ENCODE assay signal across 8 cellular contexts in the genomic region with DNA sequence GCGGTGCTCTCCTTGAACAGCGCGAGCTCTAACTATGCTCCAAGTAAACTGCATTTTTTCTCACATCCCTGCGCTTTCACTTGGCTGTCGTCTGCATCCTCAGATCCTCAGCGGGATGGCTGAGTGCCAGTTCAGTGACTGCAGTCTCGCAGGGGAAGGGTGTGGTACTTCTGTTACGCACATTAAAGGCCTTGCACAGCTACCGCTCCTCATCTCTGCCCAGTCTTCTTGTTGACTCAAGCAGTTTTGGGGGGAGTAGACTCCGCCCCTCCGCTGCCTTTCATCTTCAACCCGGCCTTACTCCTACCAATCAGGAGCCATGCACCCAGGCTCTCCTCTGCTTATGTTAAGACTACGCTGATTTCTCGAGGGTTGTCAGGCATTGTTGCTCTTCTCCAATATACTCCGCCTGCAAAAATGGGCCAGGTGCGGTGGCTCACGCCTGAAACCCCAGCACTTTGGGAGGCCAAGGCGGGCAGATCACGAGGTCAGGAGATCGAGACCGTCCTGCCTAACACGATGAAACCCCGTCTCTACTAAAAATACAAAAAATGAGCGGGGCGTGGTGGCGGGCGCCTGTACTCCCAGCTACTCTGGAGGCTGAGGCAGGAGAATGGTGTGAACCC. TPM values are rescaled to one million over a fixed set of nuclear protein-coding genes. Genes with fewer than 3 reads are reported as not detected.
A peak's percentile ranks its signal among the peaks of the same experiment; 100 is the strongest.
DNase-seq lines count a peak whose midpoint lies in the region; ATAC-seq and TF ChIP-seq lines count a peak whose summit lies in the region.

No MANE protein-coding gene starts in this region.

- CTCF ChIA-PET in CD8-positive, alpha-beta T cell (lab: Charles Lee): interaction anchor here (1.3 to 3.3 kb wide), 4 partner anchors 17 to 75 kb away, joined by 4 to 17 read pairs (median 5); a partner anchor contains a TSS

- no peaks in the 10 kb centered on the region for H3K9me3 ChIP-seq in CD8-positive, alpha-beta T cell (ENCODE audit: low read length)
- H3K9me3 ChIP-seq in psoas muscle (no peaks in the 10 kb centered on the region), vagina (no peaks in the 10 kb centered on the region)

- no peak for TF ChIP-seq POLR2A in vagina (IDR thresholded peaks at IDR 0.05)

- peaks cover 52% of the 10 kb centered on the region for H3K4me1 Mint-ChIP-seq in CD8-positive, alpha-beta T cell (ENCODE audit: low read depth)

- peak; percentile 77 to 98 (median 90) for DNase-seq in CD8-positive, alpha-beta T cell
- DNase-seq in NCI-H460 (ENCODE audit: extremely low read depth, low read depth) (peak; percentile 97), foreskin fibroblast (peak; percentile 24 to 80), psoas muscle (peak; percentile 90 to 93), vagina (ENCODE audit: extremely low spot score in 2 of 2) (peak in 1 of 2 donors; percentile 91), iPS-NIHi11 (ENCODE audit: low spot score) (no peak)
- DNase-seq in activated T-cell treated with anti-CD3 and anti-CD28 coated beads, Interleukin-2, amount 50 U/mL, for 48 hours: peak; percentile 81 to 84

- H3K36me3 ChIP-seq in CD8-positive, alpha-beta T cell (ENCODE audit: insufficient read depth, low read length): peaks cover 22% of the 10 kb centered on the region
- H3K36me3 ChIP-seq in psoas muscle (ENCODE audit: insufficient read depth in 1 of 2, low read depth in 1 of 2) (peaks cover 5 to 48% of the 10 kb centered on the region in 2 donors), vagina (peaks cover 3 to 35% of the 10 kb centered on the region in 2 donors)

- peaks cover 34% of the 10 kb centered on the region for H3K36me3 Mint-ChIP-seq in CD8-positive, alpha-beta T cell

- intact Hi-C loops in CD8-positive, alpha-beta T cell (cut with DNase I, micrococcal nuclease): loop anchor here (1.0 to 2.0 kb wide), 3 partner anchors 10 to 54 kb away; a partner anchor contains a TSS
- intact Hi-C loops in psoas muscle (cut with DNase I) (no loop called here), vagina (cut with DNase I) (loop anchor here (10.0 kb wide), 1 partner anchor 72 kb away; no protein-coding TSS in a partner anchor)

- 61 to 65% (median 64%) methylated on average over 27 of the region's 27 CpGs for WGBS in psoas muscle, 3 donors

- H3K4me3 ChIP-seq in CD8-positive, alpha-beta T cell (ENCODE audit: low read depth, low read length): peak overlapping the region; percentile 40
- H3K4me3 ChIP-seq in foreskin fibroblast (ENCODE audit: low read depth in 1 of 2, low read length in 2 of 2) (no peak overlapping the region), psoas muscle (peak overlapping the region; percentile 40), vagina (no peak overlapping the region)

- POLR2A ChIA-PET in CD8-positive, alpha-beta T cell (lab: Charles Lee): interaction anchor here (0.6 to 3.1 kb wide), 10 partner anchors 10 to 1520 kb away, joined by 3 to 17 read pairs (median 4); a partner anchor contains a TSS

- H3K9me3 Mint-ChIP-seq in CD8-positive, alpha-beta T cell: no peaks in the 10 kb centered on the region

- peak; percentile 82 for ATAC-seq in CD8-positive, alpha-beta T cell
- ATAC-seq in psoas muscle (peak in 1 of 4 donors; percentile 7), GM21360 (IDR thresholded peaks at IDR 0.05; ENCODE audit: unreplicated experiment) (no peak)

- no peak for TF ChIP-seq CTCF in CD8-positive, alpha-beta T cell (IDR thresholded peaks at IDR 0.05)
- TF ChIP-seq CTCF in foreskin fibroblast (IDR thresholded peaks at IDR 0.05; ENCODE audit: low read depth, low read length) (no peak), psoas muscle (IDR thresholded peaks at IDR 0.05) (no peak), vagina (IDR thresholded peaks at IDR 0.05) (no peak)

- H3K27me3 ChIP-seq in CD8-positive, alpha-beta T cell (ENCODE audit: insufficient read depth, low read length): no peaks in the 10 kb centered on the region
- H3K27me3 ChIP-seq in psoas muscle (ENCODE audit: insufficient read depth in 3 of 3, low read length in 2 of 3) (no peaks in the 10 kb centered on the region), vagina (no peaks in the 10 kb centered on the region)

- H3K4me3 Mint-ChIP-seq in CD8-positive, alpha-beta T cell: peak overlapping the region; percentile 71

- H3K27ac Mint-ChIP-seq in CD8-positive, alpha-beta T cell: peak overlapping the region; percentile 98

- H3K27ac ChIP-seq in CD8-positive, alpha-beta T cell (ENCODE audit: low read depth, low read length): peak overlapping the region; percentile 77
- H3K27ac ChIP-seq in psoas muscle (peak overlapping the region; percentile 87), vagina (peak overlapping the region; percentile 98)

- no peaks in the 10 kb centered on the region for H3K27me3 Mint-ChIP-seq in CD8-positive, alpha-beta T cell (ENCODE audit: low read depth)

- H3K4me1 ChIP-seq in CD8-positive, alpha-beta T cell (ENCODE audit: insufficient read depth, low read length): peaks cover 45% of the 10 kb centered on the region
- peaks cover 30% of the 10 kb centered on the region for H3K4me1 ChIP-seq in psoas muscle
- H3K4me1 ChIP-seq in vagina: peaks cover 36% of the 10 kb centered on the region

RNA-seq across cellular contexts. Expression of a gene that starts 10.0 kb away (rescaled TPM):
- 10 to 100 TPM; 69.9 to 71.6 TPM for total RNA-seq in CD8-positive, alpha-beta T cell
- 272 and 301 TPM in 2 replicates for total RNA-seq in NCI-H460 (2014; rRNA removed; shearing (Covaris generic))
- 175 TPM in 2 replicates for polyA plus RNA-seq in NCI-H460 (2014; cell fraction: nucleus; rRNA removed)
- total RNA-seq in psoas muscle: 100 to 1,000 TPM; 409 to 577 (median 500) TPM
- 100 to 1,000 TPM; 619 to 931 (median 653) TPM for polyA plus RNA-seq in psoas muscle
- total RNA-seq in vagina: 149 TPM

RNA-seq across cellular contexts. Expression of a gene that starts 10.3 kb away (rescaled TPM):
- total RNA-seq in CD8-positive, alpha-beta T cell: 10 to 100 TPM; 29.4 to 31.7 TPM
- total RNA-seq in NCI-H460 (2014; rRNA removed; shearing (Covaris generic)): 22.9 and 28.0 TPM in 2 replicates
- polyA plus RNA-seq in NCI-H460 (2014; cell fraction: nucleus; rRNA removed): 11.2 and 17.3 TPM in 2 replicates
- 10 to 100 TPM; 29.2 to 38.7 (median 35.2) TPM for total RNA-seq in psoas muscle
- 10 to 100 TPM; 26.9 to 71.2 (median 29.7) TPM for polyA plus RNA-seq in psoas muscle
- 17.2 TPM for total RNA-seq in vagina

RNA-seq across cellular contexts. Expression of a gene that starts 24.3 kb away (rescaled TPM):
- 10 to 100 TPM in 1 of 2 experiments, 1 to 10 TPM in 1; 9.2 to 11.2 TPM for total RNA-seq in CD8-positive, alpha-beta T cell
- total RNA-seq in NCI-H460 (2014; rRNA removed; shearing (Covaris generic)): 87.5 and 91.5 TPM in 2 replicates
- 61.2 and 91.7 TPM in 2 replicates for polyA plus RNA-seq in NCI-H460 (2014; cell fraction: nucleus; rRNA removed)
- total RNA-seq in psoas muscle (10 to 100 TPM; 50.4 to 70.6 (median 59.2) TPM), vagina (33.6 TPM)
- 10 to 100 TPM; 64.1 to 80.6 (median 76.2) TPM for polyA plus RNA-seq in psoas muscle

RNA-seq across cellular contexts. Expression of a gene that starts 49.3 kb away (rescaled TPM):
- total RNA-seq in CD8-positive, alpha-beta T cell: under 1 TPM; 0.14 to 0.27 TPM
- 15.6 and 18.0 TPM in 2 replicates for total RNA-seq in NCI-H460 (2014; rRNA removed; shearing (Covaris generic))
- 17.0 and 18.6 TPM in 2 replicates for polyA plus RNA-seq in NCI-H460 (2014; cell fraction: nucleus; rRNA removed)
- total RNA-seq in psoas muscle (1 to 10 TPM; 1.4 to 3.4 (median 2.7) TPM), vagina (13.5 TPM)
- 1 to 10 TPM; 1.3 to 1.7 (median 1.5) TPM for polyA plus RNA-seq in psoas muscle

RNA-seq across cellular contexts. Expression of a gene that starts 51.0 kb away (rescaled TPM):
- total RNA-seq in CD8-positive, alpha-beta T cell: 1 to 10 TPM; 2.9 to 3.6 TPM
- 19.8 and 20.0 TPM in 2 replicates for total RNA-seq in NCI-H460 (2014; rRNA removed; shearing (Covaris generic))
- 31.7 and 33.5 TPM in 2 replicates for polyA plus RNA-seq in NCI-H460 (2014; cell fraction: nucleus; rRNA removed)
- total RNA-seq in psoas muscle: 10 to 100 TPM in 1 of 4 donors, 1 to 10 TPM in 3; 5.6 to 10.7 (median 8.1) TPM
- 1 to 10 TPM; 1.2 to 4.5 (median 3.8) TPM for polyA plus RNA-seq in psoas muscle
- 26.8 TPM for total RNA-seq in vagina

Comparison
In these comparisons a context has a peak if more than half of its experiments do, and no peak if none do; other contexts are left out.
1. H3K4me3 ChIP-seq: peak in CD8-positive, alpha-beta T cell (single experiment) and psoas muscle (single experiment); none in foreskin fibroblast (0 of 2) and vagina (0 of 2).
2. intact Hi-C loops: an anchor here in CD8-positive, alpha-beta T cell (1.0 to 2.0 kb wide) and vagina (10.0 kb wide); none called in psoas muscle.
3. Peak in every context shown above with its lines, with median percentiles within 50 percentile points of each other: H3K27ac ChIP-seq.